30 cellular contexts compared by ENCODE assay signal in the genomic region with DNA sequence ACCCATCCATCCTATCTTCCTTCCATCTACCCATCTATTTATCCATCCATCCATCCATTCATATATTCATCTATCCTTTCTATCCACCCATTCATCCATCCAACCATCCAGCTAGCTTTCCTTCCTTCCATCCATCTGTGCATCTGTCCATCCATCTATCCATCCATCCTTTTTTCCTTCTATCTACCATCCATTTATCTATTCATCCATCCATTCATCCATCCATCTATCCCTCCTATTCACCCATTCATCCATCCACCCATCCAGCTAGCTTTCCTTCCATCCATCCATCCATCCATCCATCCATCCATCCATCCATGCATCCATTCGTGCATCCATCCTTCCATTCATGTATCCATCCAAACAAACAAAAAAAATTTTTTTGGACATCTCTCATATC.
"Had no signal": no experiment of that assay in that cellular context is flagged by ENCODE, and none has a peak within 500 bp of the region (broad histone marks: within the 10 kb centered on the region; RNA-seq: fewer than 3 reads in every experiment).

No MANE protein-coding gene starts in this region.

- DNase-seq: activated CD4-positive, alpha-beta T cell treated with anti-CD3 and anti-CD28 coated beads for 1 hour; activated CD4-positive, alpha-beta T cell treated with anti-CD3 and anti-CD28 coated beads for 4 hours; activated CD4-positive, alpha-beta T cell treated with anti-CD3 and anti-CD28 coated beads, Interleukin-2, amount 10 ng/mL, durations not matched to agents 7 days and 5 days; activated CD4-positive, alpha-beta T cell treated with anti-CD3 and anti-CD28 coated beads, Interleukin-2, amount 50 U/mL, for 4 hours; activated CD8-positive, alpha-beta memory T cell treated with anti-CD3 and anti-CD28 coated beads for 24 hours; activated CD8-positive, alpha-beta T cell treated with anti-CD3 and anti-CD28 coated beads for 36 hours; activated effector memory CD4-positive, alpha-beta T cell treated with Interleukin-2 at 50 U/mL for 16 hours; activated gamma-delta T cell treated with Interleukin-2 at 50 U/mL for 16 hours; activated naive CD4-positive, alpha-beta T cell treated with anti-CD3 and anti-CD28 coated beads, Interleukin-2, amount 50 U/mL, for 16 hours; activated naive CD4-positive, alpha-beta T cell treated with Interleukin-2 at 50 U/mL for 16 hours; activated T-cell treated with anti-CD3 and anti-CD28 coated beads, Interleukin-2, amount 50 U/mL, for 4 hours; anterior cingulate cortex; brain microvascular endothelial cell; cortex of kidney; dermis blood vessel endothelial cell; effector CD4-positive, alpha-beta T cell; effector memory CD8-positive, alpha-beta T cell; erythroblast; foreskin keratinocyte; T-helper 1 cell; T-helper 17 cell; T1000 had no signal

- ATAC-seq: activated CD8-positive, alpha-beta T cell treated with anti-CD3 and anti-CD28 coated beads for 36 hours; activated T-cell treated with anti-CD3 and anti-CD28 coated beads, Interleukin-2, amount 50 U/mL, for 4 hours; activated T-helper 17 cell treated with anti-CD3 and anti-CD28 coated beads, Interleukin-2, amount 50 U/mL, for 72 hours; effector memory CD8-positive, alpha-beta T cell; foreskin keratinocyte; gastroesophageal sphincter; T-helper 17 cell; WTC11 had no signal

- H3K4me3 Mint-ChIP-seq: activated CD4-positive, alpha-beta T cell treated with anti-CD3 and anti-CD28 coated beads, Interleukin-2, amount 10 ng/mL, durations not matched to agents 7 days and 5 days; activated CD8-positive, alpha-beta T cell treated with anti-CD3 and anti-CD28 coated beads for 36 hours; activated naive CD8-positive, alpha-beta T cell; activated T-cell treated with anti-CD3 and anti-CD28 coated beads, Interleukin-2, amount 50 U/mL, for 4 hours; activated T-helper 17 cell treated with anti-CD3 and anti-CD28 coated beads, Interleukin-2, amount 50 U/mL, for 72 hours; central memory CD8-positive, alpha-beta T cell; effector memory CD8-positive, alpha-beta T cell; T-helper 17 cell; T-helper 2 cell treated with Interferon-gamma antibody and Interleukin-4, amounts not matched to agents 5 μg/mL and 100 μg/mL, for 36 hours; WTC11 had no signal

- H3K9me3 Mint-ChIP-seq: activated T-helper 17 cell treated with anti-CD3 and anti-CD28 coated beads, Interleukin-2, amount 50 U/mL, for 72 hours; effector memory CD8-positive, alpha-beta T cell had no signal

- H3K27me3 ChIP-seq: esophagus muscularis mucosa, gastroesophageal sphincter had no signal

- H3K27ac ChIP-seq: brain microvascular endothelial cell, esophagus muscularis mucosa, foreskin keratinocyte, gastroesophageal sphincter, VCaP had no signal

- H3K4me1 Mint-ChIP-seq: activated CD4-positive, alpha-beta T cell treated with anti-CD3 and anti-CD28 coated beads, Interleukin-2, amount 10 ng/mL, durations not matched to agents 7 days and 5 days; activated T-helper 17 cell treated with anti-CD3 and anti-CD28 coated beads, Interleukin-2, amount 50 U/mL, for 72 hours; central memory CD8-positive, alpha-beta T cell; T-helper 17 cell had no signal

- H3K36me3 ChIP-seq: brain microvascular endothelial cell, esophagus muscularis mucosa had no signal

- H3K4me1 ChIP-seq: foreskin keratinocyte had no signal

- H3K4me3 ChIP-seq: esophagus muscularis mucosa, gastroesophageal sphincter had no signal

- H3K27ac Mint-ChIP-seq: activated CD4-positive, alpha-beta T cell treated with anti-CD3 and anti-CD28 coated beads, Interleukin-2, amount 10 ng/mL, durations not matched to agents 7 days and 5 days; activated CD8-positive, alpha-beta T cell treated with anti-CD3 and anti-CD28 coated beads for 36 hours; activated naive CD8-positive, alpha-beta T cell; activated T-helper 17 cell treated with anti-CD3 and anti-CD28 coated beads, Interleukin-2, amount 50 U/mL, for 72 hours; effector memory CD8-positive, alpha-beta T cell; T-helper 17 cell; T-helper 2 cell treated with Interferon-gamma antibody and Interleukin-4, amounts not matched to agents 5 μg/mL and 100 μg/mL, for 36 hours; WTC11 had no signal
